ENCODE assay signal across 8 cellular contexts in the genomic region with DNA sequence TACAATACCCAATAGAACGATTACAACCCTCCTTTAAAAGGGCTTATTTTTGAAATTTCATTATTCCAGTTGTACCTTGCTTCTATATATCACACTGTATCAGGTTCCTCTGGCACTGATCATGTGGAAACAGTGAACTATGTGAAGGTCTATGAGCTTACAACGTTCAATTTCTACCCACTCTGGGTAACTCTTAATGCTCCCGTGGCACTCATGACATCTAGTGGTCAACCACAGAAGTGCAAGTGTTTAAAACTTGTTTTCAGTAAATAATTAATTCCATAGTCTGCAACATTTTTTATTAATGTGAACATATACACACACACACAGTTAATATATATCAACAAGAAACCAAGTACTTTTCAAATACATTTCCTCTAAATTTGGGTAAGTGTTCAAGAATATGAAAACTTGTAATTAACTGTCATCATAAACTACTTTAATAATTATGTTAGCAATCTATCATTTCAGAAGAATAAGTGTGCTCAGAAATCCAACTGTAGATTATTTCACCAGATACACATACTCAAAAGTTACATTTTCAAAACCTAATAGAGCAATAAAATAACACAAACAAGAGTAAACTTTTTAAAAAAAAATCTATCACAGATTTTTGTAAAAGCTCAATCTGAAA.
DNase-seq lines count a peak whose midpoint lies in the region; ATAC-seq and TF ChIP-seq lines count a peak whose summit lies in the region.

No MANE protein-coding gene starts in this region.

- no peak overlapping the region for H3K27ac ChIP-seq in dorsolateral prefrontal cortex
- no peak overlapping the region for H3K27ac ChIP-seq in lung (ENCODE audit: low read depth in 1 of 2, low read length in 1 of 2)
- H3K27ac ChIP-seq in thyroid gland, result no peak overlapping the region

- no peaks in the 10 kb centered on the region for H3K36me3 Mint-ChIP-seq in T-helper 17 cell (ENCODE audit: low read depth)

- no peaks in the 10 kb centered on the region for H3K27me3 Mint-ChIP-seq in T-helper 17 cell

- WGBS in lung, 2 donors, result 13 to 20% methylated on average over 3 of the region's 3 CpGs
- 7 to 10% methylated on average over 3 of the region's 3 CpGs for WGBS in thyroid gland, 2 donors

- TF ChIP-seq POLR2A in thyroid gland (IDR thresholded peaks at IDR 0.05), result no peak

- intact Hi-C loops in dorsolateral prefrontal cortex (cut with DNase I) (loop anchor here in 1 of 2 donors (10.0 kb wide), 2 partner anchors 797 to 877 kb away; no protein-coding TSS in a partner anchor), thyroid gland (cut with DNase I) (loop anchor here (10.0 kb wide), 1 partner anchor 497 kb away; a partner anchor contains a TSS)

- H3K4me3 Mint-ChIP-seq in T-helper 17 cell, result no peak overlapping the region

- H3K9me3 ChIP-seq in T-helper 17 cell (ENCODE audit: control insufficient read depth, low read length, poor library complexity, severe bottlenecking) (no peaks in the 10 kb centered on the region), lung (ENCODE audit: control insufficient read depth in 2 of 2, insufficient read depth in 1 of 2, low read length in 1 of 2) (no peaks in the 10 kb centered on the region), thyroid gland (no peaks in the 10 kb centered on the region)

- peaks cover 2% of the 10 kb centered on the region for H3K4me1 Mint-ChIP-seq in T-helper 17 cell

- peak; percentile 32 for DNase-seq in Caki2 (ENCODE audit: low read depth)
- peak; percentile 49 for DNase-seq in M059J (ENCODE audit: low read depth)
- peak in 1 of 3 donors; percentile 26 for DNase-seq in T-helper 17 cell
- peak in 1 of 10 donors; percentile 44 for DNase-seq in dorsolateral prefrontal cortex
- DNase-seq in lung (ENCODE audit: low spot score), result no peak
- DNase-seq in thyroid gland, result peak; percentile 24 to 29
- DNase-seq in cortex of kidney (lab: John Stamatoyannopoulos, UW), result no peak

- ATAC-seq in GM19452 (IDR thresholded peaks at IDR 0.05; ENCODE audit: unreplicated experiment), result peak; percentile 70
- peak; percentile 78 for ATAC-seq in T-helper 17 cell
- ATAC-seq in lung (ENCODE audit: insufficient read depth, low FRiP score), result peak; percentile 82

- H3K4me3 ChIP-seq in dorsolateral prefrontal cortex, result no peak overlapping the region
- H3K4me3 ChIP-seq in lung, result no peak overlapping the region
- H3K4me3 ChIP-seq in thyroid gland (replicated peaks in 1 of 3), result no peak overlapping the region

- peaks cover 0 to 7% (median 0%) of the 10 kb centered on the region in 45 donors for H3K27me3 ChIP-seq in dorsolateral prefrontal cortex
- no peaks in the 10 kb centered on the region for H3K27me3 ChIP-seq in lung (ENCODE audit: control insufficient read depth, insufficient read depth)
- no peaks in the 10 kb centered on the region for H3K27me3 ChIP-seq in thyroid gland

- no peak overlapping the region for H3K27ac Mint-ChIP-seq in T-helper 17 cell

- TF ChIP-seq CTCF in dorsolateral prefrontal cortex (IDR thresholded peaks at IDR 0.05 in 54 of 56, conservative IDR thresholded peaks at IDR 0.05 in 2 of 56; ENCODE audit: low read depth in 1 of 56, partially characterized antibody in 56 of 56) (peak; percentile 78 to 99 (median 88)), lung (IDR thresholded peaks at IDR 0.05; ENCODE audit: control extremely low read depth, extremely low read depth) (peak; percentile 72), thyroid gland (IDR thresholded peaks at IDR 0.05) (peak; percentile 82 to 94 (median 92))

- in situ Hi-C loops in Caki2 (cut with HindIII; ENCODE audit: low pct_unique_long_range_greater_than_20kb, low sequenced_read_pairs), result no loop called here

- H3K4me1 ChIP-seq in lung (ENCODE audit: control insufficient read depth in 2 of 2, insufficient read depth in 2 of 2, low read length in 2 of 2) (no peaks in the 10 kb centered on the region), thyroid gland (no peaks in the 10 kb centered on the region)

- no peaks in the 10 kb centered on the region for H3K36me3 ChIP-seq in lung (ENCODE audit: control insufficient read depth in 2 of 2, insufficient read depth in 2 of 2, low read length in 2 of 2)
- H3K36me3 ChIP-seq in thyroid gland, result no peaks in the 10 kb centered on the region

Comparison
In these comparisons a context has a peak if more than half of its experiments do, and no peak if none do; other contexts are left out.
1. DNase-seq: peak in Caki2 (single experiment), M059J (single experiment) and thyroid gland (2 of 2); none in lung (single experiment) and cortex of kidney (single experiment).
2. Peak in every context shown above with its lines, with median percentiles within 50 percentile points of each other: ATAC-seq and CTCF ChIP-seq.